ENCODE assay signal across 26 cellular contexts in the genomic region with DNA sequence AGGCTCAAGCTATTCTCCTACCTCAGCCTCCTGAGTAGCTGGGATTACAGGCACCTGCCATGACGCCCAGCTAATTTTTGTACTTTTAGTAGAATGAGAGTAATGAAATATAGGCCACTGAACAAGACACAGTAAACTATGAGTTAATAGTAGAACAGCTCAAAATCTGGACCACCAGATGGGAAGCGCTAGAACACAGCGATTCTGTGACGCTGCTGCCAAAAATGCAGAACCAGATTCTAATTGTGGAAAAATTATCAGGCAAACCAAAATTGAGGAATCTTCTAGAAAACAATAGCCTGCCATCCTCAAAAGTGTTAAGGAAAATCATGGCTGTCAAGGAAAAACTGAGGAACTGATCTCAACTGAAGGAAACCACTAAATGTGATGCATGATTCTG.
"Had no signal": no experiment of that assay in that cellular context is flagged by ENCODE, and none has a peak within 500 bp of the region (broad histone marks: within the 10 kb centered on the region; RNA-seq: fewer than 3 reads in every experiment).

No MANE protein-coding gene starts in this region.

- H3K27ac ChIP-seq: left lung, ovary, prostate gland, skin epidermis, stomach, thoracic aorta, tibial artery, upper lobe of right lung had no signal

- DNase-seq: hypothalamus; immature natural killer cell; kidney; left colon; left lung; mesendoderm; naive B cell; natural killer cell; ovary; retina; right cardiac atrium; stimulated activated CD4-positive, alpha-beta T cell treated with anti-CD3 and anti-CD28 coated beads, Interleukin-12 subunit alpha, Interleukin-12 subunit beta, amount 100 ng/mL, for 4 hours; stimulated activated CD4-positive, alpha-beta T cell treated with anti-CD3 and anti-CD28 coated beads, Interleukin-15, amount 100 ng/mL, for 24 hours; stimulated activated CD4-positive, alpha-beta T cell treated with anti-CD3 and anti-CD28 coated beads, Interleukin-2, amount 100 ng/mL, for 24 hours; stimulated activated CD4-positive, alpha-beta T cell treated with anti-CD3 and anti-CD28 coated beads, Interleukin-4, amount 100 ng/mL, for 1 hour; stimulated activated naive B cell treated with anti-CD40 and anti-IgM and Interleukin-4, amounts not matched to agents 10 μg/mL and 1 μg/mL and 100 μg/mL, for 72 hours; stimulated activated naive CD8-positive, alpha-beta T cell treated with anti-CD3 and anti-CD28 coated beads, Interleukin-15, Interleukin-2, amounts not matched to agents 100 U/mL and 50 U/mL, for 24 hours; stomach; tibial artery; trophoblast cell; upper lobe of right lung had no signal

- H3K36me3 ChIP-seq: left lung, ovary, prostate gland, stomach, thoracic aorta, tibial artery, upper lobe of right lung had no signal

- H3K27ac Mint-ChIP-seq: immature natural killer cell; mesothelial cell of epicardium; natural killer cell; stimulated activated naive B cell treated with anti-CD40 and anti-IgM and Interleukin-4, amounts not matched to agents 10 μg/mL and 1 μg/mL and 100 μg/mL, for 72 hours had no signal

- H3K27me3 ChIP-seq: left lung, ovary, stomach, tibial artery, upper lobe of right lung had no signal

- H3K4me3 ChIP-seq: left lung, lung, ovary, prostate gland, skin epidermis, stomach, thoracic aorta, tibial artery, upper lobe of right lung had no signal

- H3K9me3 Mint-ChIP-seq: immature natural killer cell, natural killer cell had no signal

- H3K27me3 Mint-ChIP-seq: stimulated activated naive B cell treated with anti-CD40 and anti-IgM and Interleukin-4, amounts not matched to agents 10 μg/mL and 1 μg/mL and 100 μg/mL, for 72 hours had no signal

- H3K9me3 ChIP-seq: left lung, ovary, prostate gland, stomach, thoracic aorta, tibial artery, upper lobe of right lung had no signal

- H3K36me3 Mint-ChIP-seq: natural killer cell; stimulated activated naive B cell treated with anti-CD40 and anti-IgM and Interleukin-4, amounts not matched to agents 10 μg/mL and 1 μg/mL and 100 μg/mL, for 72 hours had no signal

- H3K4me3 Mint-ChIP-seq: immature natural killer cell; mesothelial cell of epicardium; naive B cell; natural killer cell; stimulated activated naive B cell treated with anti-CD40 and anti-IgM and Interleukin-4, amounts not matched to agents 10 μg/mL and 1 μg/mL and 100 μg/mL, for 72 hours had no signal

- H3K4me1 ChIP-seq: left lung, prostate gland, stomach, tibial artery, upper lobe of right lung had no signal

- H3K4me1 Mint-ChIP-seq: mesothelial cell of epicardium had no signal
